Comparison of ENCODE assay signal across 11 cellular contexts in the genomic region with DNA sequence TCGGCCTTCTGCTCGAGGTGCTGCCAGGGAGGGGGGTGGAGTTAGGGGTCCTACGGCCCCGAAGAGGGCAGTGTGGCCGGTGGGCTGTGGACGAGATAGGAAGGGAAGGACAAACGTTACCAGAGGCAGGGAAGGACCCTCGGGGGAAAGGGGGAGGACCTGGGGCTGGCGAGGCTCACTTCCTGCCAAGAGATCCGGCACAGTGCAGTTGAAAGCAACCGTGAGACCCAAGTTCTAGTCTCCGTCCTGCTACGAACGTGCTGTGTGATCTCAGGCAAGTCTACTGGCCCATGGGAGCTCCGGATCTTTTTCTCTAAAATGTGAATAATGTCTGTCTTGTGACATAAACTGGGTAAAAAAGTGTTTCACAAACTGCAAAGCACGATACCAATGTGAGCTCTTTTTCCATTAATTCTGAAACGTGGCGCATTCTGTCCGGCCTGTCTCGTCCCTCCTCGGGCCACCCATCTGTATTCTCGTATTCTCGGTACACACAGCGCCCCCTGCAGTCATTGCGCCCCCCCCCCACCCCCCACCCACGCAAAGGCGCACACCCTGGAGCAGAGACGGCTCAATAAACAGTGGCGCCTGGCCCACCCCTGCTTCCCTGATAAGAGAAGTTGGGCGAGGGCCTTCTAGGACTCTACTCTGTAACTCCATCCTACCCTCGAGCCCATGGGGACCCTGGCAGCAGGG. TPM values are rescaled to one million over a fixed set of nuclear protein-coding genes. Genes with fewer than 3 reads are reported as not detected.
DNase-seq lines count a peak whose midpoint lies in the region; ATAC-seq and FAIRE-seq lines count a peak whose summit lies in the region.
"Had no signal": no experiment of that assay in that cellular context is flagged by ENCODE, and none has a peak within 500 bp of the region (broad histone marks: within the 10 kb centered on the region; RNA-seq: fewer than 3 reads in every experiment).

No MANE protein-coding gene starts in this region.

- H3K27ac ChIP-seq in cingulate gyrus (ENCODE audit: low read depth, low read length), result peak overlapping the region; percentile 88
- peak overlapping the region; percentile 92 for H3K27ac ChIP-seq in mesodermal cell (ENCODE audit: low read depth, low read length, severe bottlenecking)
- H3K27ac ChIP-seq in urinary bladder (ENCODE audit: low read depth), result peak overlapping the region; percentile 95
- peak overlapping the region in 1 of 2 donors; percentile 89 for H3K27ac ChIP-seq in small intestine (ENCODE audit: low read depth in 1 of 2, low read length in 1 of 2)

- no peak for DNase-seq in activated T-cell treated with anti-CD3 and anti-CD28 coated beads, Interleukin-2, amount 50 U/mL, for 4 hours
- DNase-seq in activated T-cell treated with anti-CD3 and anti-CD28 coated beads for 4 hours, result no peak
- DNase-seq in small intestine, result no peak

- no peaks in the 10 kb centered on the region for H3K36me3 ChIP-seq in mesodermal cell (ENCODE audit: control insufficient read depth, insufficient read depth, low read length)
- H3K36me3 ChIP-seq in urinary bladder (ENCODE audit: insufficient read depth), result no peaks in the 10 kb centered on the region
- no peaks in the 10 kb centered on the region for H3K36me3 ChIP-seq in small intestine (ENCODE audit: control insufficient read depth in 2 of 2, insufficient read depth in 2 of 2, low read length in 2 of 2)
- H3K36me3 ChIP-seq: HAP-1 had no signal

- H3K4me3 ChIP-seq in mesodermal cell (ENCODE audit: extremely low read depth, insufficient read depth, low read length, poor library complexity, severe bottlenecking) (no peak overlapping the region), urinary bladder (ENCODE audit: low read depth, low read length) (peak overlapping the region; percentile 9), small intestine (ENCODE audit: low read depth in 1 of 2, low read length in 2 of 2) (peak overlapping the region in 1 of 2 donors; percentile 34)
- H3K4me3 ChIP-seq: HAP-1 had no signal

- peaks cover 24% of the 10 kb centered on the region for H3K4me1 Mint-ChIP-seq in activated T-cell treated with anti-CD3 and anti-CD28 coated beads, Interleukin-2, amount 50 U/mL, for 4 hours (ENCODE audit: low read depth)

- H3K36me3 Mint-ChIP-seq in activated T-cell treated with anti-CD3 and anti-CD28 coated beads, Interleukin-2, amount 50 U/mL, for 4 hours (ENCODE audit: insufficient read depth), result no peaks in the 10 kb centered on the region

- ATAC-seq in activated T-cell treated with anti-CD3 and anti-CD28 coated beads, Interleukin-2, amount 50 U/mL, for 4 hours, result peak in 1 of 2 donors; percentile 38
- ATAC-seq in HG03342 (IDR thresholded peaks at IDR 0.05; ENCODE audit: unreplicated experiment) (no peak), GM18907 (IDR thresholded peaks at IDR 0.05; ENCODE audit: unreplicated experiment) (no peak)

- H3K9me3 ChIP-seq in mesodermal cell (ENCODE audit: control insufficient read depth, low read length) (no peaks in the 10 kb centered on the region), small intestine (ENCODE audit: control insufficient read depth, low read depth) (no peaks in the 10 kb centered on the region)
- H3K9me3 ChIP-seq: HAP-1 had no signal

- H3K4me1 ChIP-seq in mesodermal cell (ENCODE audit: control insufficient read depth, insufficient read depth, low read length, poor library complexity, severe bottlenecking) (peaks cover 53% of the 10 kb centered on the region), urinary bladder (ENCODE audit: insufficient read depth) (peaks cover 2% of the 10 kb centered on the region), small intestine (ENCODE audit: control insufficient read depth in 2 of 2, insufficient read depth in 1 of 2, low read depth in 1 of 2, low read length in 1 of 2) (peaks cover 4 to 10% of the 10 kb centered on the region in 2 donors)
- H3K4me1 ChIP-seq: HAP-1 had no signal

- WGBS in mesodermal cell (ENCODE audit: insufficient coverage in 2 of 2), 2 experiments, result 90 to 91% methylated on average over 20 to 23 of the region's 31 CpGs
- WGBS in urinary bladder, result 37% methylated on average over 31 of the region's 31 CpGs
- WGBS in small intestine, 3 donors, result 46 to 49% (median 48%) methylated on average over 31 of the region's 31 CpGs

- no peak for FAIRE-seq in small intestine (lab: Jason Lieb, UNC)
- FAIRE-seq: urothelium cell line had no signal

- H3K27me3 Mint-ChIP-seq in activated T-cell treated with anti-CD3 and anti-CD28 coated beads, Interleukin-2, amount 50 U/mL, for 4 hours (ENCODE audit: low read depth), result peaks cover 2% of the 10 kb centered on the region

- no peaks in the 10 kb centered on the region for H3K27me3 ChIP-seq in small intestine (ENCODE audit: control insufficient read depth in 2 of 2, insufficient read depth in 2 of 2, low read length in 2 of 2)

- no peaks in the 10 kb centered on the region for H3K9me3 Mint-ChIP-seq in activated T-cell treated with anti-CD3 and anti-CD28 coated beads, Interleukin-2, amount 50 U/mL, for 4 hours

- peak overlapping the region; percentile 8 for H3K4me3 Mint-ChIP-seq in activated T-cell treated with anti-CD3 and anti-CD28 coated beads, Interleukin-2, amount 50 U/mL, for 4 hours

RNA-seq across cellular contexts. Expression of a gene that starts 8.8 kb away (rescaled TPM):
- total RNA-seq in activated T-cell treated with anti-CD3 and anti-CD28 coated beads, Interleukin-2, amount 50 U/mL, for 4 hours, result not detected
- 18.2 TPM for polyA plus RNA-seq in mesodermal cell (2013, experiment 1 of 2)
- polyA plus RNA-seq in mesodermal cell (2013, experiment 2 of 2), result 19.4 TPM
- total RNA-seq in urinary bladder, result 14.4 TPM
- 68.7 TPM for polyA plus RNA-seq in urinary bladder
- polyA plus RNA-seq in small intestine, result 10 to 100 TPM in 2 of 3 donors, 1 to 10 TPM in 1; 1.1 to 35.4 (median 13.2) TPM

RNA-seq across cellular contexts. Expression of a gene that starts 11.2 kb away (rescaled TPM):
- total RNA-seq in activated T-cell treated with anti-CD3 and anti-CD28 coated beads, Interleukin-2, amount 50 U/mL, for 4 hours, result not detected
- 5.8 TPM for polyA plus RNA-seq in mesodermal cell (2013, experiment 1 of 2)
- polyA plus RNA-seq in mesodermal cell (2013, experiment 2 of 2), result 9.9 TPM
- 7.1 TPM for total RNA-seq in urinary bladder
- 10.6 TPM for polyA plus RNA-seq in urinary bladder
- 1 to 10 TPM in 2 of 3 donors, not detected in 1; 1.6 to 2.2 TPM for polyA plus RNA-seq in small intestine
- total RNA-seq: NCI-H460 had no signal

RNA-seq across cellular contexts. Expression of a gene that starts 27.5 kb away (rescaled TPM):
- total RNA-seq in activated T-cell treated with anti-CD3 and anti-CD28 coated beads, Interleukin-2, amount 50 U/mL, for 4 hours, result 10 to 100 TPM; 29.5 to 37.0 (median 34.3) TPM
- 9.0 TPM for polyA plus RNA-seq in mesodermal cell (2013, experiment 1 of 2)
- polyA plus RNA-seq in mesodermal cell (2013, experiment 2 of 2), result 8.2 TPM
- 4.2 TPM for total RNA-seq in urinary bladder
- polyA plus RNA-seq in urinary bladder (17.2 TPM), small intestine (10 to 100 TPM in 1 of 3 donors, 1 to 10 TPM in 2; 2.0 to 17.7 (median 4.1) TPM)

RNA-seq across cellular contexts. Expression of a gene that starts 57.0 kb away (rescaled TPM):
- total RNA-seq in activated T-cell treated with anti-CD3 and anti-CD28 coated beads, Interleukin-2, amount 50 U/mL, for 4 hours, result not detected
- 0.52 TPM for polyA plus RNA-seq in mesodermal cell (2013, experiment 1 of 2)
- polyA plus RNA-seq in mesodermal cell (2013, experiment 2 of 2), result 0.25 TPM
- 10.3 TPM for total RNA-seq in urinary bladder
- 7.6 TPM for polyA plus RNA-seq in urinary bladder
- 1 to 10 TPM in 2 of 3 donors, not detected in 1; 1.1 to 2.7 TPM for polyA plus RNA-seq in small intestine

Comparison
In these comparisons a context has a peak if more than half of its experiments do, and no peak if none do; other contexts are left out.
1. RNA of a gene that starts 8.8 kb away (total RNA-seq): 14.4 TPM in urinary bladder (single experiment); not detected in activated T-cell treated with anti-CD3 and anti-CD28 coated beads, Interleukin-2, amount 50 U/mL, for 4 hours; every median in the first group is over 10 times any median in the second.